In the genomic region with DNA sequence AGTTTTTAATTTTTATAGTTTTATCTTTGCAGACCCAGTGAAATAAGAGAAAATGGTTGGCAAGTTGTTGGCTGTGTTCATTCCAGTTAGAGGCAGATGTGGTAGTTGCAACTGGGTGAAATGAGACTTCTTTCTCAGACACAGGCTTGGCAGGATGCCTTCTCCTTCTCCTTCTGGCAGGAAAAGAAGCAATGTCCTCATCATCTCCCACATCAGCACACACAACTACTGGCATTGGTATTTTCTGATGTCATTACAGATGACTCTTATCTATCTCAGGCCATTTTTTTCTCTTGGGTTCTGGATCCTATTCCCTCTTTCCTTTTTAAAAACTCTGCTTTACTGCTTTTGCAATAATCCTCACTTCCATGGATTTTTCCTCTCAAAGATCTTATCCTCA, we compare ENCODE assay signal across 22 cellular contexts.
DNase-seq lines count a peak whose midpoint lies in the region; ATAC-seq, FAIRE-seq and TF ChIP-seq lines count a peak whose summit lies in the region.
"Had no signal": no experiment of that assay in that cellular context is flagged by ENCODE, and none has a peak within 500 bp of the region (broad histone marks: within the 10 kb centered on the region; RNA-seq: fewer than 3 reads in every experiment).

No MANE protein-coding gene starts in this region.

- peaks cover 6% of the 10 kb centered on the region for H3K9me3 Mint-ChIP-seq in activated naive CD4-positive, alpha-beta T cell treated with anti-CD3 and anti-CD28 coated beads for 36 hours
- H3K9me3 Mint-ChIP-seq: activated naive CD8-positive, alpha-beta T cell treated with anti-CD3 and anti-CD28 coated beads, Interleukin-2, amount 10 ng/mL, durations not matched to agents 7 days and 5 days; dendritic cell treated with granulocyte-macrophage colony-stimulating factor and Interleukin-4, amounts not matched to agents 40 ng/mL and 50 ng/mL, for 4 days; T-helper 2 cell treated with Interferon-gamma antibody and Interleukin-4, amounts not matched to agents 5 μg/mL and 100 μg/mL, for 36 hours had no signal

- no peaks in the 10 kb centered on the region for H3K4me1 ChIP-seq in left lung
- H3K4me1 ChIP-seq: BE2C had no signal

- ATAC-seq in left lung: peak; percentile 38
- ATAC-seq in GM18870 (IDR thresholded peaks at IDR 0.05; ENCODE audit: unreplicated experiment): no peak

- intact Hi-C loops in left lung (cut with DNase I): no loop called here
- intact Hi-C loops in activated naive CD4-positive, alpha-beta T cell treated with anti-CD3 and anti-CD28 coated beads for 36 hours (cut with micrococcal nuclease): no loop called here

- no peak for FAIRE-seq in GM12892 (lab: Jason Lieb, UNC)
- FAIRE-seq: small intestine had no signal

- H3K27me3 Mint-ChIP-seq in activated naive CD4-positive, alpha-beta T cell treated with anti-CD3 and anti-CD28 coated beads for 36 hours (ENCODE audit: low read depth): no peaks in the 10 kb centered on the region
- H3K27me3 Mint-ChIP-seq: activated naive CD8-positive, alpha-beta T cell treated with anti-CD3 and anti-CD28 coated beads, Interleukin-2, amount 10 ng/mL, durations not matched to agents 7 days and 5 days; dendritic cell treated with granulocyte-macrophage colony-stimulating factor and Interleukin-4, amounts not matched to agents 40 ng/mL and 50 ng/mL, for 4 days; stimulated activated naive CD8-positive, alpha-beta T cell treated with anti-CD3 and anti-CD28 coated beads, Interleukin-15, Interleukin-2, amounts not matched to agents 100 ng/mL and 50 ng/mL, for 24 hours had no signal

- H3K36me3 Mint-ChIP-seq in activated naive CD4-positive, alpha-beta T cell treated with anti-CD3 and anti-CD28 coated beads for 36 hours (ENCODE audit: low read depth): no peaks in the 10 kb centered on the region
- H3K36me3 Mint-ChIP-seq: activated naive CD8-positive, alpha-beta T cell treated with anti-CD3 and anti-CD28 coated beads, Interleukin-2, amount 10 ng/mL, durations not matched to agents 7 days and 5 days had no signal

- no peak for TF ChIP-seq CTCF in left lung (IDR thresholded peaks at IDR 0.05)

- H3K4me3 Mint-ChIP-seq in activated naive CD4-positive, alpha-beta T cell treated with anti-CD3 and anti-CD28 coated beads for 36 hours: no peak overlapping the region
- H3K4me3 Mint-ChIP-seq: activated naive CD8-positive, alpha-beta T cell treated with anti-CD3 and anti-CD28 coated beads, Interleukin-2, amount 10 ng/mL, durations not matched to agents 7 days and 5 days; dendritic cell treated with granulocyte-macrophage colony-stimulating factor and Interleukin-4, amounts not matched to agents 40 ng/mL and 50 ng/mL, for 4 days; stimulated activated naive CD8-positive, alpha-beta T cell treated with anti-CD3 and anti-CD28 coated beads, Interleukin-15, Interleukin-2, amounts not matched to agents 100 ng/mL and 50 ng/mL, for 24 hours; T-helper 2 cell treated with Interferon-gamma antibody and Interleukin-4, amounts not matched to agents 5 μg/mL and 100 μg/mL, for 36 hours had no signal

- DNase-seq in AG08396 (ENCODE audit: low spot score) (peak; percentile 20), NCI-H226 (peak; percentile 93), fibroblast of gingiva (ENCODE audit: low read depth) (peak; percentile 85), left lung (peak in 1 of 2 donors; percentile 32), GM12892 (ENCODE audit: insufficient read length) (no peak), D341Med (ENCODE audit: low spot score) (no peak)
- no peak for DNase-seq in activated naive CD4-positive, alpha-beta T cell treated with anti-CD3 and anti-CD28 coated beads for 36 hours
- DNase-seq: activated CD4-positive, alpha-beta T cell treated with anti-CD3 and anti-CD28 coated beads for 48 hours; activated naive CD8-positive, alpha-beta T cell treated with anti-CD3 and anti-CD28 coated beads, Interleukin-2, amount 10 ng/mL, durations not matched to agents 7 days and 5 days; activated T-cell treated with anti-CD3 and anti-CD28 coated beads, Interleukin-2, amount 50 U/mL, for 1 hour; BE2C; foreskin melanocyte; midbrain; NCI-H2029; occipital lobe; SHP77; small intestine had no signal

- no peaks in the 10 kb centered on the region for H3K27me3 ChIP-seq in left lung
- H3K27me3 ChIP-seq: BE2C had no signal

- H3K27ac Mint-ChIP-seq in activated naive CD4-positive, alpha-beta T cell treated with anti-CD3 and anti-CD28 coated beads for 36 hours: no peak overlapping the region
- H3K27ac Mint-ChIP-seq: activated naive CD8-positive, alpha-beta T cell treated with anti-CD3 and anti-CD28 coated beads, Interleukin-2, amount 10 ng/mL, durations not matched to agents 7 days and 5 days; dendritic cell treated with granulocyte-macrophage colony-stimulating factor and Interleukin-4, amounts not matched to agents 40 ng/mL and 50 ng/mL, for 4 days; stimulated activated naive CD8-positive, alpha-beta T cell treated with anti-CD3 and anti-CD28 coated beads, Interleukin-15, Interleukin-2, amounts not matched to agents 100 ng/mL and 50 ng/mL, for 24 hours; T-helper 2 cell treated with Interferon-gamma antibody and Interleukin-4, amounts not matched to agents 5 μg/mL and 100 μg/mL, for 36 hours had no signal

- H3K4me1 Mint-ChIP-seq in activated naive CD4-positive, alpha-beta T cell treated with anti-CD3 and anti-CD28 coated beads for 36 hours (ENCODE audit: low read depth): no peaks in the 10 kb centered on the region
- H3K4me1 Mint-ChIP-seq: activated naive CD8-positive, alpha-beta T cell treated with anti-CD3 and anti-CD28 coated beads, Interleukin-2, amount 10 ng/mL, durations not matched to agents 7 days and 5 days had no signal

- CTCF ChIA-PET in activated naive CD4-positive, alpha-beta T cell treated with anti-CD3 and anti-CD28 coated beads for 36 hours (lab: Charles Lee): no interaction called here

- H3K27ac ChIP-seq in left lung: no peak overlapping the region
- H3K27ac ChIP-seq: HL-60 had no signal

- no peak for TF ChIP-seq POLR2A in GM12892 (IDR thresholded peaks at IDR 0.05; ENCODE audit: low read depth, low read length)

- no peak overlapping the region for H3K4me3 ChIP-seq in left lung

- no peaks in the 10 kb centered on the region for H3K36me3 ChIP-seq in left lung
- H3K36me3 ChIP-seq: BE2C had no signal

- H3K9me3 ChIP-seq in left lung: no peaks in the 10 kb centered on the region
- H3K9me3 ChIP-seq: BE2C had no signal

Comparison
In these comparisons a context has a peak if more than half of its experiments do, and no peak if none do; other contexts are left out.
1. DNase-seq: peak in AG08396 (single experiment), NCI-H226 (single experiment) and fibroblast of gingiva (single experiment); none in GM12892 (single experiment), D341Med (single experiment) and activated naive CD4-positive, alpha-beta T cell treated with anti-CD3 and anti-CD28 coated beads for 36 hours (single experiment).